Comparison of ENCODE assay signal across 12 cellular contexts in genomic region chr6:158222066-158222465, GRCh38. TPM values are rescaled to one million over a fixed set of nuclear protein-coding genes. Genes with fewer than 3 reads are reported as not detected.
DNase-seq lines count a peak whose midpoint lies in the region; ATAC-seq and TF ChIP-seq lines count a peak whose summit lies in the region.
"Had no signal": no experiment of that assay in that cellular context is flagged by ENCODE, and none has a peak within 500 bp of the region (broad histone marks: within the 10 kb centered on the region; RNA-seq: fewer than 3 reads in every experiment).

No MANE protein-coding gene starts in this region.

- H3K27ac Mint-ChIP-seq in CD8-positive, alpha-beta memory T cell: no peak overlapping the region
- H3K27ac Mint-ChIP-seq: CD4-positive, alpha-beta memory T cell had no signal

- H3K9me3 ChIP-seq in osteoblast (ENCODE audit: low read depth, low read length): no peaks in the 10 kb centered on the region
- no peaks in the 10 kb centered on the region for H3K9me3 ChIP-seq in CD8-positive, alpha-beta memory T cell (ENCODE audit: low read length)
- H3K9me3 ChIP-seq: BE2C had no signal

- no peak overlapping the region for H3K4me2 ChIP-seq in osteoblast (ENCODE audit: insufficient read depth, low read length)

- H3K4me3 Mint-ChIP-seq in CD8-positive, alpha-beta memory T cell: no peak overlapping the region
- H3K4me3 Mint-ChIP-seq: CD4-positive, alpha-beta memory T cell had no signal

- no peak for ATAC-seq in GM18519 (IDR thresholded peaks at IDR 0.05; ENCODE audit: low FRiP score, unreplicated experiment)

- H3K4me3 ChIP-seq in osteoblast (ENCODE audit: insufficient read depth, low read length): no peak overlapping the region
- H3K4me3 ChIP-seq in CD8-positive, alpha-beta memory T cell (ENCODE audit: low read length): no peak overlapping the region

- POLR2A ChIA-PET in CD8-positive, alpha-beta memory T cell (lab: Charles Lee): no interaction called here

- no peaks in the 10 kb centered on the region for H3K36me3 ChIP-seq in osteoblast (ENCODE audit: insufficient read depth, low read length)
- H3K36me3 ChIP-seq in CD8-positive, alpha-beta memory T cell (ENCODE audit: insufficient read depth, low read length): no peaks in the 10 kb centered on the region
- H3K36me3 ChIP-seq: BE2C had no signal

- CTCF ChIA-PET in CD8-positive, alpha-beta memory T cell (lab: Charles Lee): interaction anchor here (1.2 to 2.3 kb wide), 10 partner anchors 9 to 425 kb away, joined by 3 to 17 read pairs (median 4); no protein-coding TSS in a partner anchor

- peak overlapping the region; percentile 6 for H2AFZ ChIP-seq in osteoblast (ENCODE audit: low read length)

- H4K20me1 ChIP-seq in osteoblast (ENCODE audit: insufficient read depth, low read length): no peaks in the 10 kb centered on the region

- H3K27ac ChIP-seq in osteoblast (ENCODE audit: low read depth, low read length): no peak overlapping the region
- no peak overlapping the region for H3K27ac ChIP-seq in CD8-positive, alpha-beta memory T cell (ENCODE audit: low read depth, low read length)

- H3K27me3 Mint-ChIP-seq in CD8-positive, alpha-beta memory T cell: peaks cover 0 to 2% of the 10 kb centered on the region in 2 donors
- H3K27me3 Mint-ChIP-seq: CD4-positive, alpha-beta memory T cell had no signal

- H3K79me2 ChIP-seq in osteoblast (ENCODE audit: insufficient read depth, low read length): no peaks in the 10 kb centered on the region

- peak; percentile 24 for DNase-seq in NCI-H748 (lab: John Stamatoyannopoulos, UW; ENCODE audit: unreplicated experiment)
- DNase-seq in NCI-H748 treated with DMSO at 0.1 percent for 48 hours (lab: John Stamatoyannopoulos, UW): no peak
- peak; percentile 12 for DNase-seq in NCI-H1092 treated with DMSO at 0.1 percent for 48 hours (lab: John Stamatoyannopoulos, UW)
- DNase-seq in dermis blood vessel endothelial cell: peak; percentile 53
- no peak for DNase-seq in osteoblast (ENCODE audit: insufficient read length, low spot score, missing footprints)
- DNase-seq in CD8-positive, alpha-beta memory T cell: no peak
- DNase-seq: BE2C; CD4-positive, alpha-beta memory T cell; NCI-H187; SHP77 treated with DMSO at 0.1 percent for 48 hours; T-helper 2 cell had no signal

- TF ChIP-seq CTCF in osteoblast (IDR thresholded peaks at IDR 0.05; ENCODE audit: extremely low read depth, low read depth, low read length): no peak

- peaks cover 1 to 5% (median 4%) of the 10 kb centered on the region in 3 donors for H3K4me1 Mint-ChIP-seq in CD8-positive, alpha-beta memory T cell

- no peaks in the 10 kb centered on the region for H3K36me3 Mint-ChIP-seq in CD8-positive, alpha-beta memory T cell
- H3K36me3 Mint-ChIP-seq: CD4-positive, alpha-beta memory T cell had no signal

- peaks cover 9% of the 10 kb centered on the region for H3K4me1 ChIP-seq in osteoblast (ENCODE audit: insufficient read depth, low read length)
- H3K4me1 ChIP-seq in CD8-positive, alpha-beta memory T cell (ENCODE audit: insufficient read depth, low read length): no peaks in the 10 kb centered on the region
- H3K4me1 ChIP-seq: BE2C had no signal

- H3K27me3 ChIP-seq in osteoblast (ENCODE audit: insufficient read depth, low read length): no peaks in the 10 kb centered on the region
- no peaks in the 10 kb centered on the region for H3K27me3 ChIP-seq in CD8-positive, alpha-beta memory T cell (ENCODE audit: insufficient read depth, low read length, poor library complexity, severe bottlenecking)
- H3K27me3 ChIP-seq: BE2C had no signal

- no peaks in the 10 kb centered on the region for H3K9me3 Mint-ChIP-seq in CD8-positive, alpha-beta memory T cell
- H3K9me3 Mint-ChIP-seq: CD4-positive, alpha-beta memory T cell had no signal

RNA-seq across cellular contexts. Expression of gene GTF2H5, which starts 53.9 kb away (rescaled TPM):
- 4.9 and 7.2 TPM in 2 replicates for total RNA-seq in dermis blood vessel endothelial cell
- 6.2 and 7.2 TPM in 2 replicates for total RNA-seq in osteoblast
- total RNA-seq in CD8-positive, alpha-beta memory T cell: 10 to 100 TPM; 26.1 to 28.3 TPM
- 22.5 TPM for polyA plus RNA-seq in CD8-positive, alpha-beta memory T cell

RNA-seq across cellular contexts. Expression of gene SERAC1, which starts 54.0 kb away (rescaled TPM):
- 9.3 and 11.9 TPM in 2 replicates for total RNA-seq in dermis blood vessel endothelial cell
- 33.7 and 35.1 TPM in 2 replicates for total RNA-seq in osteoblast
- 1 to 10 TPM; 4.8 to 4.9 TPM for total RNA-seq in CD8-positive, alpha-beta memory T cell
- 3.9 TPM for polyA plus RNA-seq in CD8-positive, alpha-beta memory T cell

Comparison
In these comparisons a context has a peak if more than half of its experiments do, and no peak if none do; other contexts are left out.
1. DNase-seq: peak in NCI-H748 (single experiment), NCI-H1092 treated with DMSO at 0.1 percent for 48 hours (single experiment) and dermis blood vessel endothelial cell (single experiment); none in NCI-H748 treated with DMSO at 0.1 percent for 48 hours (single experiment), osteoblast (single experiment) and CD8-positive, alpha-beta memory T cell (0 of 5).